Comparison of ENCODE assay signal across 12 cellular contexts in the genomic region with DNA sequence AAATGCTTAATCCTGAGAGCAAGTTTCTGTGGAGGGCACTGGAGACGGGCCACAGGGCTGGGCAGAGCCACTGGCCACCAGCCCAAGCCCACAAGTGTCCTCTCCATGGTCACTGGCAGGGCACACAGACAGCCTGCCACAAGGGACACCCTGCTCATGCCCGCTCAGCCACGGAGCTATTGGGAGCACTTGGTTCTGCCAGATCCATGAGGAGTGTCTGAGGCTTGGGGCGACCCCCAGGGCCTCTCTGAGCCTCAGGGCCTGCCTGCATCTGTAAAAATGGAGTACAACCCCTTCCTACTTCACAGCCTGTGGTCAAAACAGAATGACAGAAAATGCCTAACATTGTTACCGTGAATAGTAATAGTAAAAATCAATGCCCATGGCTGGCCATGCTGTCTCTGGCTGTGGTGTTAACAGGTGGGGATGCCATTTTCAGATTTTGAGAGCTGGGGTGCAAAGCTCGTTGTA.
"Had no signal": no experiment of that assay in that cellular context is flagged by ENCODE, and none has a peak within 500 bp of the region (broad histone marks: within the 10 kb centered on the region; RNA-seq: fewer than 3 reads in every experiment).

No MANE protein-coding gene starts in this region.

- H3K9me3 ChIP-seq: ascending aorta, neutrophil, stomach, tibial nerve had no signal

- H3K4me3 Mint-ChIP-seq: activated CD8-positive, alpha-beta T cell treated with anti-CD3 and anti-CD28 coated beads for 36 hours; activated T-cell treated with anti-CD3 and anti-CD28 coated beads, Interleukin-2, amount 50 U/mL, for 72 hours; T-helper 2 cell treated with Interferon-gamma antibody and Interleukin-4, amounts not matched to agents 5 μg/mL and 100 μg/mL, for 36 hours had no signal

- H3K27me3 ChIP-seq: ascending aorta, foreskin keratinocyte, tibial nerve had no signal

- DNase-seq: activated CD8-positive, alpha-beta memory T cell treated with anti-CD3 and anti-CD28 coated beads, Interleukin-2, amount 50 U/mL, for 4 hours; activated CD8-positive, alpha-beta T cell treated with anti-CD3 and anti-CD28 coated beads for 36 hours; activated T-cell treated with anti-CD3 and anti-CD28 coated beads, Interleukin-2, amount 50 U/mL, for 72 hours; posterior cingulate gyrus; stimulated activated CD4-positive, alpha-beta T cell treated with anti-CD3 and anti-CD28 coated beads, Interleukin-15, amount 100 ng/mL, for 24 hours; stimulated activated CD4-positive, alpha-beta T cell treated with anti-CD3 and anti-CD28 coated beads, Interleukin-4, amount 100 ng/mL, for 24 hours; stomach had no signal

- H3K9me3 Mint-ChIP-seq: activated CD8-positive, alpha-beta T cell treated with anti-CD3 and anti-CD28 coated beads for 36 hours; activated T-cell treated with anti-CD3 and anti-CD28 coated beads, Interleukin-2, amount 50 U/mL, for 72 hours; T-helper 2 cell treated with Interferon-gamma antibody and Interleukin-4, amounts not matched to agents 5 μg/mL and 100 μg/mL, for 36 hours had no signal

- H3K27ac Mint-ChIP-seq: activated CD8-positive, alpha-beta T cell treated with anti-CD3 and anti-CD28 coated beads for 36 hours; activated T-cell treated with anti-CD3 and anti-CD28 coated beads, Interleukin-2, amount 50 U/mL, for 72 hours; T-helper 2 cell treated with Interferon-gamma antibody and Interleukin-4, amounts not matched to agents 5 μg/mL and 100 μg/mL, for 36 hours had no signal

- H3K36me3 ChIP-seq: neutrophil, stomach had no signal

- H3K4me3 ChIP-seq: stomach had no signal

- H3K27ac ChIP-seq: foreskin keratinocyte, neutrophil had no signal
